In genomic region chr14:69580009-69580577, GRCh38 we compare ENCODE assay signal across 1 cellular context.
TF ChIP-seq lines count a peak whose summit lies in the region.

No MANE protein-coding gene starts in this region.

TF ChIP-seq in HepG2, 621 proteins besides CTCF, POLR2A, EP300 and RAD21 (continued from another document):
- TF ChIP-seq, protein P1, sequence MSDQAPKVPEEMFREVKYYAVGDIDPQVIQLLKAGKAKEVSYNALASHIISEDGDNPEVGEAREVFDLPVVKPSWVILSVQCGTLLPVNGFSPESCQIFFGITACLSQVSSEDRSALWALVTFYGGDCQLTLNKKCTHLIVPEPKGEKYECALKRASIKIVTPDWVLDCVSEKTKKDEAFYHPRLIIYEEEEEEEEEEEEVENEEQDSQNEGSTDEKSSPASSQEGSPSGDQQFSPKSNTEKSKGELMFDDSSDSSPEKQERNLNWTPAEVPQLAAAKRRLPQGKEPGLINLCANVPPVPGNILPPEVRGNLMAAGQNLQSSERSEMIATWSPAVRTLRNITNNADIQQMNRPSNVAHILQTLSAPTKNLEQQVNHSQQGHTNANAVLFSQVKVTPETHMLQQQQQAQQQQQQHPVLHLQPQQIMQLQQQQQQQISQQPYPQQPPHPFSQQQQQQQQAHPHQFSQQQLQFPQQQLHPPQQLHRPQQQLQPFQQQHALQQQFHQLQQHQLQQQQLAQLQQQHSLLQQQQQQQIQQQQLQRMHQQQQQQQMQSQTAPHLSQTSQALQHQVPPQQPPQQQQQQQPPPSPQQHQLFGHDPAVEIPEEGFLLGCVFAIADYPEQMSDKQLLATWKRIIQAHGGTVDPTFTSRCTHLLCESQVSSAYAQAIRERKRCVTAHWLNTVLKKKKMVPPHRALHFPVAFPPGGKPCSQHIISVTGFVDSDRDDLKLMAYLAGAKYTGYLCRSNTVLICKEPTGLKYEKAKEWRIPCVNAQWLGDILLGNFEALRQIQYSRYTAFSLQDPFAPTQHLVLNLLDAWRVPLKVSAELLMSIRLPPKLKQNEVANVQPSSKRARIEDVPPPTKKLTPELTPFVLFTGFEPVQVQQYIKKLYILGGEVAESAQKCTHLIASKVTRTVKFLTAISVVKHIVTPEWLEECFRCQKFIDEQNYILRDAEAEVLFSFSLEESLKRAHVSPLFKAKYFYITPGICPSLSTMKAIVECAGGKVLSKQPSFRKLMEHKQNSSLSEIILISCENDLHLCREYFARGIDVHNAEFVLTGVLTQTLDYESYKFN (CRISPR knock-in tag; conservative IDR thresholded peaks at IDR 0.05), result peak; percentile 69
- TF ChIP-seq PHF21A (CRISPR knock-in tag; IDR thresholded peaks at IDR 0.05) (peak; percentile 64; the same call in 1 of the 2 replicates), SOX5 (CRISPR knock-in tag; IDR thresholded peaks at IDR 0.05; ENCODE audit: borderline replicate concordance) (peak; percentile 67; the same call in 1 of the 2 replicates), BCL6 (CRISPR knock-in tag; IDR thresholded peaks at IDR 0.05) (peak; percentile 57), TEAD2 (CRISPR knock-in tag; IDR thresholded peaks at IDR 0.05) (no peak), KLF16 (CRISPR knock-in tag; IDR thresholded peaks at IDR 0.05) (peak in 1 of 2 experiments; percentile 48; a peak in 1 of 4 replicates), NCOA2 (CRISPR knock-in tag; IDR thresholded peaks at IDR 0.05) (peak; percentile 30; the same call in 1 of the 2 replicates), ZFP90 (CRISPR knock-in tag; IDR thresholded peaks at IDR 0.05; ENCODE audit: borderline replicate concordance) (no peak), KLF6 (CRISPR knock-in tag; IDR thresholded peaks at IDR 0.05) (no peak), MIXL1 (CRISPR knock-in tag; IDR thresholded peaks at IDR 0.05) (0 out of 2 replicates have a peak, but pooled peaks have one; percentile 67), ZNF326 (CRISPR knock-in tag; IDR thresholded peaks at IDR 0.05; ENCODE audit: borderline replicate concordance) (no peak), JUN (CRISPR knock-in tag; IDR thresholded peaks at IDR 0.05) (peak; percentile 81; the same call in 1 of the 2 replicates), PCBP2 (optimal IDR thresholded peaks at IDR 0.05; ENCODE audit: low read depth, low read length, poor library complexity, severe bottlenecking) (no peak), RXRB (CRISPR knock-in tag; IDR thresholded peaks at IDR 0.05; ENCODE audit: borderline replicate concordance) (peak; percentile 86)
- TF ChIP-seq, protein P2, sequence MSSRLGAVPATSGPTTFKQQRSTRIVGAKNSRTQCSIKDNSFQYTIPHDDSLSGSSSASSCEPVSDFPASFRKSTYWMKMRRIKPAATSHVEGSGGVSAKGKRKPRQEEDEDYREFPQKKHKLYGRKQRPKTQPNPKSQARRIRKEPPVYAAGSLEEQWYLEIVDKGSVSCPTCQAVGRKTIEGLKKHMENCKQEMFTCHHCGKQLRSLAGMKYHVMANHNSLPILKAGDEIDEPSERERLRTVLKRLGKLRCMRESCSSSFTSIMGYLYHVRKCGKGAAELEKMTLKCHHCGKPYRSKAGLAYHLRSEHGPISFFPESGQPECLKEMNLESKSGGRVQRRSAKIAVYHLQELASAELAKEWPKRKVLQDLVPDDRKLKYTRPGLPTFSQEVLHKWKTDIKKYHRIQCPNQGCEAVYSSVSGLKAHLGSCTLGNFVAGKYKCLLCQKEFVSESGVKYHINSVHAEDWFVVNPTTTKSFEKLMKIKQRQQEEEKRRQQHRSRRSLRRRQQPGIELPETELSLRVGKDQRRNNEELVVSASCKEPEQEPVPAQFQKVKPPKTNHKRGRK (CRISPR knock-in tag; IDR thresholded peaks at IDR 0.05), result 0 out of 2 replicates have a peak, but pooled peaks have one; percentile 18
- TF ChIP-seq, protein P3, sequence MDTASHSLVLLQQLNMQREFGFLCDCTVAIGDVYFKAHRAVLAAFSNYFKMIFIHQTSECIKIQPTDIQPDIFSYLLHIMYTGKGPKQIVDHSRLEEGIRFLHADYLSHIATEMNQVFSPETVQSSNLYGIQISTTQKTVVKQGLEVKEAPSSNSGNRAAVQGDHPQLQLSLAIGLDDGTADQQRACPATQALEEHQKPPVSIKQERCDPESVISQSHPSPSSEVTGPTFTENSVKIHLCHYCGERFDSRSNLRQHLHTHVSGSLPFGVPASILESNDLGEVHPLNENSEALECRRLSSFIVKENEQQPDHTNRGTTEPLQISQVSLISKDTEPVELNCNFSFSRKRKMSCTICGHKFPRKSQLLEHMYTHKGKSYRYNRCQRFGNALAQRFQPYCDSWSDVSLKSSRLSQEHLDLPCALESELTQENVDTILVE (CRISPR knock-in tag; IDR thresholded peaks at IDR 0.05), result peak; percentile 36; the same call in 1 of the 2 replicates
